2 cellular contexts compared by ENCODE assay signal in the genomic region with DNA sequence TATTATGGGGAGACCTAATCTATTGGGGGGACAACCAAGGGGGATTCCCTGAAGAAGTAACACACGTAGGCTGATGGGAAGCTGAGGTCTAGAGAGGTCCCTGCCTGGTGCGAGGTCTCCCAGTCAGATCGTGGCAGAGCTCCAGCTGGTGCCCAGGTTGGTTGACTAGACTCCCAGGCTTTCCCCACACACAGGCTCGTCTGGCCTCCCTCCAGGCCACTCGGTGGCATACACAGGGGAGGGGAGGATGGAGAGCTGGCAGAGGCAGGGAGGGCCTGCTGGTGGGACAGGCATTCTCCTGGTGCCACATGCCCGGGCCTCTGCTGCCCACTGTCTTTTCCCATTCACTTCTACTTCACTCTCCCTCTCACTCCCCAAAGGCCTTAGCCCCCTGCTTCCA.
TF ChIP-seq lines count a peak whose summit lies in the region.

No MANE protein-coding gene starts in this region.

TF ChIP-seq in IMR-90, 13 proteins besides CTCF, POLR2A, EP300 and RAD21:
- no peak for TF ChIP-seq RCOR1 (IDR thresholded peaks at IDR 0.05; ENCODE audit: insufficient replicate concordance, low read length)
- no peak for TF ChIP-seq ELK1 (IDR thresholded peaks at IDR 0.05; ENCODE audit: borderline replicate concordance, low read depth, low read length)
- TF ChIP-seq BHLHE40 (IDR thresholded peaks at IDR 0.05; ENCODE audit: low read depth, low read length), result no peak
- TF ChIP-seq CEBPB (IDR thresholded peaks at IDR 0.05; ENCODE audit: low read depth, low read length), result no peak
- no peak for TF ChIP-seq RFX5 (IDR thresholded peaks at IDR 0.05; ENCODE audit: low read depth, low read length)
- TF ChIP-seq MXI1 (IDR thresholded peaks at IDR 0.05; ENCODE audit: borderline replicate concordance, low read depth, low read length), result no peak
- no peak for TF ChIP-seq NFE2L2 (IDR thresholded peaks at IDR 0.05; ENCODE audit: low read depth, low read length)
- no peak for TF ChIP-seq CHD1 (IDR thresholded peaks at IDR 0.05; ENCODE audit: low read depth, low read length)
- no peak for TF ChIP-seq FOS (IDR thresholded peaks at IDR 0.05; ENCODE audit: low read depth, low read length)
- no peak for TF ChIP-seq USF2 (IDR thresholded peaks at IDR 0.05; ENCODE audit: low read depth, low read length)
- no peak for TF ChIP-seq MAFK (IDR thresholded peaks at IDR 0.05; ENCODE audit: low read depth, low read length)
- no peak for TF ChIP-seq MAZ (IDR thresholded peaks at IDR 0.05; ENCODE audit: borderline replicate concordance, low read depth, low read length)
- TF ChIP-seq SMC3 (IDR thresholded peaks at IDR 0.05; ENCODE audit: low read depth, low read length), result no peak
TF ChIP-seq in IMR-90: peak in this region for 0.

TF ChIP-seq in GM12891, 5 proteins besides CTCF, POLR2A, EP300 and RAD21:
- no peak for TF ChIP-seq SPI1 (IDR thresholded peaks at IDR 0.05; ENCODE audit: low read depth, low read length)
- TF ChIP-seq TAF1 (IDR thresholded peaks at IDR 0.05; ENCODE audit: low read depth, low read length), result no peak
- no peak for TF ChIP-seq POU2F2 (IDR thresholded peaks at IDR 0.05; ENCODE audit: low read depth, low read length)
- no peak for TF ChIP-seq PAX5 (IDR thresholded peaks at IDR 0.05; ENCODE audit: insufficient read depth, low read length, severe bottlenecking)
- TF ChIP-seq POLR2AphosphoS5 (IDR thresholded peaks at IDR 0.05; ENCODE audit: low read depth, low read length), result no peak
